9 cellular contexts compared by ENCODE assay signal in the genomic region with DNA sequence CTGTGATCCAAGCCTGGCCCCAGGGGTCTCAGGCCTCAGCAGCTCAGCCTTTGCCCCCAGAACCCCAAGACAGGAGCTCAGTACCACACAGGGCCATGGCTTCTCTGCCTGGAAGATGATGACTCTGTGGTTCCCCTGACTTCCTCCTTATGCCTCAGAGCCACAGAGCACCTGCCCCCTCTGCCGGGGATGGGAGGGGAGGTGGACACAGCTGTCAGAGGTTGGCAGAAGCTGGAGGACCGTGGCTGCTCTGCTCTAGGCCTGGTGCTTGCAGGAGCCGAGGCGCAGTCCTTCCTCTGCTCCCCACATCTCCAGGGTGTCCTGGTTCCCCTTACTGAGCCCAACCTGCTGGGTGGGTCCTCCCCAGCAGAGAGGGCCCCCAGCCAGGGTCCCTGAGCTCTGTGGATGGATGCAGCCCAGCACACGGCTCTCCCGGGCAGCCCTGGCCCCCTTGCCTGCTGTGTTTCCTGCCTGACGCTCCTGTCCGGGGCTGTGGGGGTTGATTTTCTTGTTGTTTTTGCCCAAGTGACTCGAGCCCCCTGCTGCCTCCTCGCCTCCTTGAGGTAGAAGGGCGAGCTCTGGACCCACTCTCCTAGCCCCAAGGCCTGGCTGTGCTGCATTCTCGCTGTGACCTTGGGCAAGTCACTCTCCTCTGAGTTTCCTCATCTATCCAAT. TPM values are rescaled to one million over a fixed set of nuclear protein-coding genes. Genes with fewer than 3 reads are reported as not detected.
DNase-seq lines count a peak whose midpoint lies in the region; ATAC-seq and TF ChIP-seq lines count a peak whose summit lies in the region.
"Had no signal": no experiment of that assay in that cellular context is flagged by ENCODE, and none has a peak within 500 bp of the region (broad histone marks: within the 10 kb centered on the region; RNA-seq: fewer than 3 reads in every experiment).

No MANE protein-coding gene starts in this region.

- TF ChIP-seq CTCF in IMR-90 (conservative IDR thresholded peaks at IDR 0.05; ENCODE audit: low read depth, low read length) (peak; percentile 26; the same call in 1 of the 2 replicates), coronary artery (IDR thresholded peaks at IDR 0.05) (no peak), omental fat pad (IDR thresholded peaks at IDR 0.05) (no peak)

- no peak overlapping the region for H3K4me3 ChIP-seq in IMR-90 (ENCODE audit: insufficient read depth, low read depth, low read length)
- no peak overlapping the region for H3K4me3 ChIP-seq in coronary artery

- CTCF ChIA-PET in IMR-90 (lab: Yijun Ruan, JAX): interaction anchor here (0.6 kb wide), 1 partner anchor 33 kb away, joined by 7 read pairs; no protein-coding TSS in a partner anchor

- H4K20me1 ChIP-seq in IMR-90 (ENCODE audit: insufficient read depth, low read length): peaks cover 4% of the 10 kb centered on the region; the same call in 1 of the 2 replicates

- 0 out of 2 replicates have a peak, but pooled peaks cover 2% of the 10 kb centered on the region for H3K4me1 ChIP-seq in IMR-90 (ENCODE audit: control insufficient read depth, insufficient read depth, low read length)

- H3K27ac ChIP-seq in IMR-90 (ENCODE audit: insufficient read depth, low read length) (no peak overlapping the region), coronary artery (no peak overlapping the region)

- no peak overlapping the region for H4K8ac ChIP-seq in IMR-90 (ENCODE audit: low read depth in 2 of 2, low read length in 2 of 2)

- POLR2A ChIA-PET in IMR-90 (lab: Charles Lee; ENCODE audit: unreplicated experiment): no interaction called here

- H3K79me1 ChIP-seq in IMR-90 (ENCODE audit: low read depth in 1 of 2, low read length in 2 of 2): 0 out of 4 replicates have a peak, but pooled peaks cover 0 to 8% of the 10 kb centered on the region in 2 experiments

- no peaks in the 10 kb centered on the region for H3K27me3 ChIP-seq in IMR-90 (ENCODE audit: control insufficient read depth, insufficient read depth, low read length)

- dilution Hi-C loops in IMR-90 (cut with HindIII; ENCODE audit: low sequenced_read_pairs, unreplicated experiment): no loop called here

- DNase-seq in GF-D8 (lab: John Stamatoyannopoulos, UW): peak; percentile 42
- peak; percentile 44 for DNase-seq in IMR-90
- peak; percentile 32 for DNase-seq in RKO (ENCODE audit: low spot score)
- DNase-seq in coronary artery (ENCODE audit: low spot score): peak; percentile 68
- DNase-seq in stimulated activated CD4-positive, alpha-beta T cell treated with anti-CD3 and anti-CD28 coated beads, Interleukin-2, amount 100 ng/mL, for 24 hours: peak; percentile 16
- DNase-seq in omental fat pad (ENCODE audit: low spot score): no peak

- in situ Hi-C loops in IMR-90 (cut with MboI; ENCODE audit: low sequenced_read_pairs): no loop called here

- no peak overlapping the region for H3K9ac ChIP-seq in IMR-90 (ENCODE audit: low read depth, low read length)

- ATAC-seq in IMR-90 (ENCODE audit: low read depth) (peak; percentile 10; the same call in 1 of the 2 replicates), HG03520 (IDR thresholded peaks at IDR 0.05; ENCODE audit: unreplicated experiment) (no peak), GM21360 (IDR thresholded peaks at IDR 0.05; ENCODE audit: unreplicated experiment) (no peak), omental fat pad (ENCODE audit: low FRiP score) (no peak)

- BruUV-seq in IMR-90 (replicated peaks; lab: Mats Ljungman, UMichigan): no TSS peak

- H3K18ac ChIP-seq in IMR-90 (ENCODE audit: low read depth, low read length): no peak overlapping the region

- no peak overlapping the region for H4K5ac ChIP-seq in IMR-90 (ENCODE audit: low read depth, low read length)

- no peak overlapping the region for H2BK120ac ChIP-seq in IMR-90 (ENCODE audit: low read depth, low read length)

- H3K9me3 ChIP-seq in IMR-90 (ENCODE audit: control insufficient read depth, insufficient read depth, low read length): no peaks in the 10 kb centered on the region

- no peak overlapping the region for H2AK9ac ChIP-seq in IMR-90 (replicated peaks; ENCODE audit: low read depth, low read length, poor library complexity)

- no peak for TF ChIP-seq POLR2A in IMR-90 (IDR thresholded peaks at IDR 0.05; ENCODE audit: low read depth, low read length)

- peaks cover 8% of the 10 kb centered on the region for H3K9me1 ChIP-seq in IMR-90 (ENCODE audit: insufficient read depth, low read length)

- intact Hi-C loops in IMR-90 (cut with micrococcal nuclease): no loop called here

- peak; percentile 39 for TF ChIP-seq RAD21 in IMR-90 (IDR thresholded peaks at IDR 0.05; ENCODE audit: low read length)

- no peak overlapping the region for H2BK20ac ChIP-seq in IMR-90 (ENCODE audit: low read depth, low read length)

- H2AFZ ChIP-seq in IMR-90 (replicated peaks; ENCODE audit: low read length, poor library complexity): no peak overlapping the region

- H3K36me3 ChIP-seq in IMR-90 (ENCODE audit: control insufficient read depth, insufficient read depth, low read length): peaks cover 4% of the 10 kb centered on the region

- H4K91ac ChIP-seq in IMR-90 (ENCODE audit: insufficient read depth, low read depth, low read length): no peak overlapping the region

- no CpG with 5 or more reads among the region's 12 CpGs for WGBS in IMR-90 (ENCODE audit: extremely low coverage in 2 of 2, insufficient read length in 1 of 2), 2 experiments

- H3K4ac ChIP-seq in IMR-90 (ENCODE audit: low read depth, low read length): no peak overlapping the region

- no peak overlapping the region for H3K23ac ChIP-seq in IMR-90 (ENCODE audit: low read depth, low read length)

- H3K14ac ChIP-seq in IMR-90 (replicated peaks; ENCODE audit: low read depth, low read length): no peak overlapping the region

- no peak overlapping the region for H2AK5ac ChIP-seq in IMR-90 (ENCODE audit: low read depth, low read length)

- H3K56ac ChIP-seq in IMR-90 (ENCODE audit: extremely low read depth, insufficient read depth, low read length): no peak overlapping the region

- no peak overlapping the region for H2BK15ac ChIP-seq in IMR-90 (ENCODE audit: low read depth, low read length)

- H3K4me2 ChIP-seq in IMR-90 (ENCODE audit: low read depth, low read length): no peak overlapping the region

- no peak overlapping the region for H2BK5ac ChIP-seq in IMR-90 (ENCODE audit: low read depth, low read length, poor library complexity, severe bottlenecking)

TF ChIP-seq in IMR-90, 13 proteins besides CTCF, POLR2A, EP300 and RAD21:
- TF ChIP-seq SMC3 (IDR thresholded peaks at IDR 0.05; ENCODE audit: low read depth, low read length) (0 out of 2 replicates have a peak, but pooled peaks have one; percentile 21), BHLHE40 (IDR thresholded peaks at IDR 0.05; ENCODE audit: low read depth, low read length) (no peak), MXI1 (IDR thresholded peaks at IDR 0.05; ENCODE audit: borderline replicate concordance, low read depth, low read length) (no peak)

RNA-seq across cellular contexts. Expression of gene PSTPIP1, which starts 36.6 kb away (rescaled TPM):
- total RNA-seq in IMR-90 (2012; rRNA removed) (0.36 and 0.56 TPM in 2 replicates), omental fat pad (10 to 100 TPM in 3 of 4 donors, 1 to 10 TPM in 1; 6.3 to 38.5 (median 15.1) TPM)
- polyA plus RNA-seq in IMR-90 (2012; rRNA removed): 0.83 and 1.1 TPM in 2 replicates
- polyA plus RNA-seq in IMR-90 (2012; cell fraction: cytosol; rRNA removed): 0.74 and 0.75 TPM in 2 replicates
- polyA plus RNA-seq in IMR-90 (2012; cell fraction: nucleus; rRNA removed; ENCODE audit: low replicate concordance): 1.0 and 3.2 TPM in 2 replicates
- polyA plus RNA-seq: neural cell had no signal

RNA-seq across cellular contexts. Expression of gene TSPAN3, which starts 39.4 kb away (rescaled TPM):
- total RNA-seq in IMR-90 (2012; rRNA removed) (255 and 295 TPM in 2 replicates), omental fat pad (1,000 to 10,000 TPM in 2 of 4 donors, 100 to 1,000 TPM in 2; 218 to 1,125 (median 697) TPM)
- polyA plus RNA-seq in IMR-90 (2012; rRNA removed): 221 and 270 TPM in 2 replicates
- polyA plus RNA-seq in IMR-90 (2012; cell fraction: cytosol; rRNA removed): 200 and 257 TPM in 2 replicates
- polyA plus RNA-seq in IMR-90 (2012; cell fraction: nucleus; rRNA removed; ENCODE audit: low replicate concordance): 60.8 and 158 TPM in 2 replicates
